In the genomic region with DNA sequence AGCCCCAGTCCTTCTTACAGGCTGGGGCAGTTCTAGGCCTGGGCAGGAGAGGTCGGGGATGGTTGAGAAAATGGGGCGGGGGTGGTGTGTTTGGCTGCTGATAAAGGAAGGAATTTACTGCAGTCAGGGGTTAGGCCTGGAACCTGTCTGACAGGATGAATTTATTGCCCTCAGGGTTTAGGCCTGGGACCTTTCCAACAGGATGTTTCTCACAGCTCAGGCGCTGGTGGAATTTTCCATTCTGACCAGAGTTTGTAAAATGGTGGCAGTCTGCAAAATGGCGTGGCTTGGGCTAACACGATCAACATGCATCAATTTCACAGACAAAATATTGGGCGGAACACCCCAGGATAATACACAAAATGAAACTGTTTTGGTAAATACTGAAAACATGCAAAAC, we compare ENCODE assay signal across 15 cellular contexts.
DNase-seq lines count a peak whose midpoint lies in the region; ATAC-seq, FAIRE-seq and TF ChIP-seq lines count a peak whose summit lies in the region.
"Had no signal": no experiment of that assay in that cellular context is flagged by ENCODE, and none has a peak within 500 bp of the region (broad histone marks: within the 10 kb centered on the region; RNA-seq: fewer than 3 reads in every experiment).

No MANE protein-coding gene starts in this region.

- in situ Hi-C loops in brain microvascular endothelial cell (cut with HindIII; ENCODE audit: low pct_ligation_motif_present, low sequenced_read_pairs), result no loop called here

- H3K9me1 ChIP-seq in endothelial cell of umbilical vein (replicated peaks; ENCODE audit: control insufficient read depth, extremely low read depth, insufficient read depth, low read length), result no peaks in the 10 kb centered on the region

- dilution Hi-C loops in endothelial cell of umbilical vein (cut with MboI; ENCODE audit: extremely low pct_ligation_motif_present, low sequenced_read_pairs), result no loop called here

- H3K27ac ChIP-seq in endothelial cell of umbilical vein (ENCODE audit: insufficient read depth, low read depth, low read length), result no peak overlapping the region
- no peak overlapping the region for H3K27ac ChIP-seq in brain microvascular endothelial cell
- H3K27ac ChIP-seq: BLaER1 treated with 17β-estradiol and CSF1 and Interleukin-3, amounts not matched to agents 10 nM and 100 nM; parathyroid adenoma had no signal

- H3K4me2 ChIP-seq in endothelial cell of umbilical vein (ENCODE audit: insufficient read depth, low read length), result no peak overlapping the region
- H3K4me2 ChIP-seq: BLaER1 treated with 17β-estradiol and CSF1 and Interleukin-3, amounts not matched to agents 10 nM and 100 nM had no signal

- no peaks in the 10 kb centered on the region for H3K79me2 ChIP-seq in endothelial cell of umbilical vein (ENCODE audit: control insufficient read depth, insufficient read depth, low read length)
- H3K79me2 ChIP-seq: parathyroid adenoma had no signal

- H3K9ac ChIP-seq in endothelial cell of umbilical vein (replicated peaks; ENCODE audit: extremely low read depth, insufficient read depth, low read length), result no peak overlapping the region
- H3K9ac ChIP-seq: BLaER1 treated with 17β-estradiol and CSF1 and Interleukin-3, amounts not matched to agents 10 nM and 100 nM; parathyroid adenoma had no signal

- FAIRE-seq in endothelial cell of umbilical vein (lab: Jason Lieb, UNC), result peak; percentile 82

- POLR2A ChIA-PET in endothelial cell of umbilical vein (lab: Charles Lee), result no interaction called here
- POLR2A ChIA-PET in naive thymus-derived CD8-positive, alpha-beta T cell (lab: Charles Lee), result no interaction called here

- CTCF ChIA-PET in endothelial cell of umbilical vein (lab: Charles Lee), result no interaction called here

- no peak overlapping the region for H3K27ac Mint-ChIP-seq in naive thymus-derived CD8-positive, alpha-beta T cell
- no peak overlapping the region for H3K27ac Mint-ChIP-seq in activated T-cell treated with anti-CD3 and anti-CD28 coated beads, Interleukin-2, amount 50 U/mL, for 72 hours
- H3K27ac Mint-ChIP-seq: mesothelial cell of epicardium had no signal

- H3K36me3 ChIP-seq in endothelial cell of umbilical vein (ENCODE audit: control insufficient read depth in 2 of 2, extremely low read depth in 1 of 2, insufficient read depth in 2 of 2, low read length in 2 of 2), result no peaks in the 10 kb centered on the region
- no peaks in the 10 kb centered on the region for H3K36me3 ChIP-seq in mucosa of descending colon (ENCODE audit: low read depth)
- H3K36me3 ChIP-seq in brain microvascular endothelial cell (replicated peaks), result no peaks in the 10 kb centered on the region

- TF ChIP-seq POLR2A in endothelial cell of umbilical vein (IDR thresholded peaks at IDR 0.05; ENCODE audit: low read depth, low read length), result no peak

- H3K9me3 Mint-ChIP-seq in naive thymus-derived CD8-positive, alpha-beta T cell, result peaks cover 0 to 33% (median 8%) of the 10 kb centered on the region in 9 donors
- peaks cover 0 to 1% of the 10 kb centered on the region in 2 donors for H3K9me3 Mint-ChIP-seq in activated T-cell treated with anti-CD3 and anti-CD28 coated beads, Interleukin-2, amount 50 U/mL, for 72 hours

- H3K36me3 Mint-ChIP-seq in naive thymus-derived CD8-positive, alpha-beta T cell, result peaks cover 6 to 30% (median 27%) of the 10 kb centered on the region in 3 donors
- peaks cover 5 to 13% of the 10 kb centered on the region in 2 donors for H3K36me3 Mint-ChIP-seq in activated T-cell treated with anti-CD3 and anti-CD28 coated beads, Interleukin-2, amount 50 U/mL, for 72 hours (ENCODE audit: insufficient read depth in 2 of 2)

- ATAC-seq in mucosa of descending colon, result peak; percentile 86
- ATAC-seq in naive thymus-derived CD8-positive, alpha-beta T cell, result no peak
- ATAC-seq in activated T-cell treated with anti-CD3 and anti-CD28 coated beads, Interleukin-2, amount 50 U/mL, for 72 hours (replicated peaks in 1 of 2), result no peak

- no peak overlapping the region for H3K4me3 Mint-ChIP-seq in naive thymus-derived CD8-positive, alpha-beta T cell
- H3K4me3 Mint-ChIP-seq in activated T-cell treated with anti-CD3 and anti-CD28 coated beads, Interleukin-2, amount 50 U/mL, for 72 hours, result no peak overlapping the region
- H3K4me3 Mint-ChIP-seq: mesothelial cell of epicardium had no signal

- no peak overlapping the region for H2AFZ ChIP-seq in endothelial cell of umbilical vein (ENCODE audit: low read depth, low read length)
- H2AFZ ChIP-seq: parathyroid adenoma had no signal

- no peak for TF ChIP-seq CTCF in endothelial cell of umbilical vein (IDR thresholded peaks at IDR 0.05; ENCODE audit: extremely low read depth in 1 of 2, insufficient read depth in 1 of 2, low read depth in 1 of 2, low read length in 2 of 2)
- no peak for TF ChIP-seq CTCF in mucosa of descending colon (IDR thresholded peaks at IDR 0.05)
- no peak for TF ChIP-seq CTCF in brain microvascular endothelial cell (IDR thresholded peaks at IDR 0.05; ENCODE audit: low read depth, low read length, missing control alignments)

- H3K27me3 ChIP-seq in endothelial cell of umbilical vein (ENCODE audit: control insufficient read depth in 2 of 2, insufficient read depth in 2 of 2, low read length in 2 of 2) (no peaks in the 10 kb centered on the region), brain microvascular endothelial cell (replicated peaks) (no peaks in the 10 kb centered on the region)

- H3K4me1 ChIP-seq in endothelial cell of umbilical vein (ENCODE audit: control insufficient read depth, extremely low read depth, insufficient read depth, low read length) (no peaks in the 10 kb centered on the region), mucosa of descending colon (ENCODE audit: low read depth) (no peaks in the 10 kb centered on the region)
- H3K4me1 ChIP-seq: BLaER1 treated with 17β-estradiol and CSF1 and Interleukin-3, amounts not matched to agents 10 nM and 100 nM; parathyroid adenoma had no signal

- H3K9me3 ChIP-seq in endothelial cell of umbilical vein (replicated peaks; ENCODE audit: control insufficient read depth, insufficient read depth, low read length), result no peaks in the 10 kb centered on the region
- H3K9me3 ChIP-seq in mucosa of descending colon, result no peaks in the 10 kb centered on the region

- H3K4me3 ChIP-seq in endothelial cell of umbilical vein (replicated peaks in 1 of 3; ENCODE audit: insufficient read depth in 1 of 3, low read depth in 1 of 3, low read length in 3 of 3), result no peak overlapping the region
- no peak overlapping the region for H3K4me3 ChIP-seq in mucosa of descending colon
- no peak overlapping the region for H3K4me3 ChIP-seq in brain microvascular endothelial cell (ENCODE audit: low read depth, low read length)
- H3K4me3 ChIP-seq: BLaER1 treated with 17β-estradiol and CSF1 and Interleukin-3, amounts not matched to agents 10 nM and 100 nM had no signal

- peak; percentile 31 for DNase-seq in EL
- peak; percentile 57 for DNase-seq in OCI-M1 (lab: John Stamatoyannopoulos, UW)
- peak; percentile 85 for DNase-seq in endothelial cell of umbilical vein (ENCODE audit: low read depth, low spot score)
- DNase-seq in mucosa of descending colon, result peak in 2 of 3 donors; percentile 35 to 60
- no peak for DNase-seq in naive thymus-derived CD8-positive, alpha-beta T cell
- no peak for DNase-seq in activated T-cell treated with anti-CD3 and anti-CD28 coated beads, Interleukin-2, amount 50 U/mL, for 72 hours
- DNase-seq in brain microvascular endothelial cell, result no peak
- no peak for DNase-seq in GOT3 (lab: John Stamatoyannopoulos, UW)
- DNase-seq: activated T-cell treated with anti-CD3 and anti-CD28 coated beads for 4 hours, GF-D8, head of caudate nucleus, NCI-H446 treated with DMSO at 0.1 percent for 48 hours had no signal

- no peaks in the 10 kb centered on the region for H3K4me1 Mint-ChIP-seq in naive thymus-derived CD8-positive, alpha-beta T cell
- no peaks in the 10 kb centered on the region for H3K4me1 Mint-ChIP-seq in activated T-cell treated with anti-CD3 and anti-CD28 coated beads, Interleukin-2, amount 50 U/mL, for 72 hours (ENCODE audit: low read depth)
- H3K4me1 Mint-ChIP-seq: mesothelial cell of epicardium had no signal

- H4K20me1 ChIP-seq in endothelial cell of umbilical vein (replicated peaks; ENCODE audit: control insufficient read depth, extremely low read depth, insufficient read depth, low read length), result no peaks in the 10 kb centered on the region
- H4K20me1 ChIP-seq: BLaER1 treated with 17β-estradiol and CSF1 and Interleukin-3, amounts not matched to agents 10 nM and 100 nM had no signal

- BruUV-seq in endothelial cell of umbilical vein (replicated peaks; lab: Mats Ljungman, UMichigan), result no TSS peak

- intact Hi-C loops in endothelial cell of umbilical vein (cut with micrococcal nuclease), result no loop called here
- intact Hi-C loops in mucosa of descending colon (cut with DNase I, micrococcal nuclease), result no loop called here

- H3K27me3 Mint-ChIP-seq in naive thymus-derived CD8-positive, alpha-beta T cell, result no peaks in the 10 kb centered on the region
- peaks cover 4% of the 10 kb centered on the region for H3K27me3 Mint-ChIP-seq in activated T-cell treated with anti-CD3 and anti-CD28 coated beads, Interleukin-2, amount 50 U/mL, for 72 hours (ENCODE audit: low read depth)

TF ChIP-seq in endothelial cell of umbilical vein, 7 proteins besides CTCF, POLR2A, EP300 and RAD21:
- TF ChIP-seq, protein P1, sequence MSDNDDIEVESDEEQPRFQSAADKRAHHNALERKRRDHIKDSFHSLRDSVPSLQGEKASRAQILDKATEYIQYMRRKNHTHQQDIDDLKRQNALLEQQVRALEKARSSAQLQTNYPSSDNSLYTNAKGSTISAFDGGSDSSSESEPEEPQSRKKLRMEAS (IDR thresholded peaks at IDR 0.05; ENCODE audit: insufficient read depth, insufficient read length), result no peak
- no peak for TF ChIP-seq GATA2 (IDR thresholded peaks at IDR 0.05; ENCODE audit: insufficient read depth, insufficient read length, low read depth, low read length)
- no peak for TF ChIP-seq EZH2 (IDR thresholded peaks at IDR 0.05; ENCODE audit: borderline replicate concordance, low read depth, low read length, severe bottlenecking)
- TF ChIP-seq MYC (IDR thresholded peaks at IDR 0.05; ENCODE audit: low read depth, low read length), result no peak
- no peak for TF ChIP-seq JUN (IDR thresholded peaks at IDR 0.05; ENCODE audit: borderline replicate concordance, insufficient read depth, insufficient read length, low read depth)
- TF ChIP-seq FOS (IDR thresholded peaks at IDR 0.05; ENCODE audit: borderline replicate concordance, insufficient read depth, low read length), result no peak
- TF ChIP-seq POLR2AphosphoS5 (IDR thresholded peaks at IDR 0.05; ENCODE audit: insufficient read depth, low read depth, low read length), result no peak

Comparison
In these comparisons a context has a peak if more than half of its experiments do, and no peak if none do; other contexts are left out.
1. DNase-seq: peak in EL (single experiment), OCI-M1 (single experiment), endothelial cell of umbilical vein (single experiment) and mucosa of descending colon (2 of 3); none in naive thymus-derived CD8-positive, alpha-beta T cell (0 of 10), activated T-cell treated with anti-CD3 and anti-CD28 coated beads, Interleukin-2, amount 50 U/mL, for 72 hours (0 of 2), brain microvascular endothelial cell (single experiment) and GOT3 (single experiment).